Comparison of ENCODE assay signal across 21 cellular contexts in the genomic region with DNA sequence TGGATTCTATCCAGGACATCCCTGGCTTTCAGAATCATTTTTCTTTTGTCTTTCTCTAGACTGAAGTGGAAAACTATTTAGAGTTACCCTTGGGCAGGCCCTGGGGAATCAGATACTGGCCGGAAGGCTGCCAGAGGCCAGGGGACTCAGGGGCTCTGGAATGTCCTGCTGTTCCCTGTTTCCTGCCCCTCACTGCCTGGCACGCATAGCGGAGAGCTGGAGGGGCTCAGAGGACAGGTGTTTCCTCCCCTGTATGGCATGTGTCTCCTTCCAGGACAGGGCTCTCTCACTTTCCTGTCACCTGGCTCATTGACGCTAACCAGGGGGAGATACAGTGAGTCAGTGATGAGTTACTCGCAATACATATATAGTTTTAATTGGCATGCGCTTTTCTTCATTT. TPM values are rescaled to one million over a fixed set of nuclear protein-coding genes. Genes with fewer than 3 reads are reported as not detected.
DNase-seq lines count a peak whose midpoint lies in the region; ATAC-seq, FAIRE-seq and TF ChIP-seq lines count a peak whose summit lies in the region.
"Had no signal": no experiment of that assay in that cellular context is flagged by ENCODE, and none has a peak within 500 bp of the region (broad histone marks: within the 10 kb centered on the region; RNA-seq: fewer than 3 reads in every experiment).

No MANE protein-coding gene starts in this region.

- H3K4me1 ChIP-seq in liver (ENCODE audit: control insufficient read depth in 4 of 4, insufficient read depth in 4 of 4, low read length in 3 of 4) = no peaks in the 10 kb centered on the region
- no peaks in the 10 kb centered on the region for H3K4me1 ChIP-seq in HepG2 (ENCODE audit: insufficient read depth, low read length)
- peaks cover 28% of the 10 kb centered on the region for H3K4me1 ChIP-seq in left ventricle myocardium inferior
- no peaks in the 10 kb centered on the region for H3K4me1 ChIP-seq in breast epithelium
- no peaks in the 10 kb centered on the region for H3K4me1 ChIP-seq in CD8-positive, alpha-beta T cell (ENCODE audit: insufficient read depth, low read length)

- FAIRE-seq in HepG2 (lab: Jason Lieb, UNC) = no peak
- FAIRE-seq: A204.1 had no signal

- POLR2A ChIA-PET in HepG2 (lab: Yijun Ruan, JAX) = no interaction called here
- POLR2A ChIA-PET in CD8-positive, alpha-beta T cell (lab: Charles Lee) = no interaction called here

- H3K9me3 ChIP-seq in liver (ENCODE audit: control insufficient read depth in 4 of 4, low read length in 3 of 4) = no peaks in the 10 kb centered on the region
- no peaks in the 10 kb centered on the region for H3K9me3 ChIP-seq in HepG2 (ENCODE audit: low read length)
- H3K9me3 ChIP-seq in left ventricle myocardium inferior (replicated peaks) = no peaks in the 10 kb centered on the region
- H3K9me3 ChIP-seq in breast epithelium = no peaks in the 10 kb centered on the region
- no peaks in the 10 kb centered on the region for H3K9me3 ChIP-seq in CD8-positive, alpha-beta T cell (ENCODE audit: low read length)

- H3K27ac Mint-ChIP-seq in CD8-positive, alpha-beta T cell = no peak overlapping the region
- H3K27ac Mint-ChIP-seq: activated CD4-positive, alpha-beta T cell treated with anti-CD3 and anti-CD28 coated beads, Interleukin-2, amount 10 ng/mL, durations not matched to agents 7 days and 5 days; GM23338; stimulated activated naive CD8-positive, alpha-beta T cell treated with anti-CD3 and anti-CD28 coated beads, Interleukin-15, Interleukin-2, amounts not matched to agents 100 ng/mL and 50 ng/mL, for 24 hours; type B pancreatic cell had no signal

- H3K4me3 ChIP-seq in liver (ENCODE audit: low read depth in 1 of 3, low read length in 3 of 3) (no peak overlapping the region), HepG2 (replicated peaks in 1 of 3; ENCODE audit: insufficient read depth in 1 of 3, low read depth in 2 of 3, low read length in 3 of 3) (no peak overlapping the region), left ventricle myocardium inferior (no peak overlapping the region), breast epithelium (no peak overlapping the region)
- no peak overlapping the region for H3K4me3 ChIP-seq in CD8-positive, alpha-beta T cell (ENCODE audit: low read depth, low read length)
- H3K4me3 ChIP-seq: GM23338 had no signal

- H3K79me2 ChIP-seq in HepG2 (ENCODE audit: insufficient read depth, low read length) = no peaks in the 10 kb centered on the region

- H4K20me1 ChIP-seq in HepG2 (ENCODE audit: insufficient read depth, low read length) = no peaks in the 10 kb centered on the region

- ATAC-seq in HepG2 (no peak), GM18907 (IDR thresholded peaks at IDR 0.05; ENCODE audit: unreplicated experiment) (no peak)
- ATAC-seq in CD8-positive, alpha-beta T cell = no peak
- ATAC-seq: GM23338 had no signal

- H3K27me3 ChIP-seq in liver (ENCODE audit: control insufficient read depth in 4 of 4, insufficient read depth in 4 of 4, low read length in 3 of 4) (no peaks in the 10 kb centered on the region), HepG2 (ENCODE audit: control insufficient read depth in 1 of 2, insufficient read depth in 2 of 2, low read length in 2 of 2) (peaks cover 2 to 3% of the 10 kb centered on the region in 2 experiments; a peak in 2 of 5 replicates), left ventricle myocardium inferior (ENCODE audit: low read depth) (no peaks in the 10 kb centered on the region), breast epithelium (no peaks in the 10 kb centered on the region)
- no peaks in the 10 kb centered on the region for H3K27me3 ChIP-seq in CD8-positive, alpha-beta T cell (ENCODE audit: insufficient read depth, low read length)

- peaks cover 10% of the 10 kb centered on the region for H3K27me3 Mint-ChIP-seq in CD8-positive, alpha-beta T cell (ENCODE audit: low read depth)

- in situ Hi-C loops in HepG2 (cut with HindIII; ENCODE audit: extremely low pct_ligation_motif_present, low pct_unique_long_range_greater_than_20kb) = no loop called here

- TF ChIP-seq EP300 in HepG2 (IDR thresholded peaks at IDR 0.05; ENCODE audit: low read depth in 2 of 2, low read length in 2 of 2) = no peak
- no peak for TF ChIP-seq EP300 in HepG2 (CRISPR knock-in tag; IDR thresholded peaks at IDR 0.05; ENCODE audit: borderline replicate concordance)

- H3K9ac ChIP-seq in liver (ENCODE audit: low read depth in 1 of 2, low read length in 2 of 2) (no peak overlapping the region), HepG2 (ENCODE audit: insufficient read depth, low read depth, low read length) (no peak overlapping the region)

- BruUV-seq in HepG2 (replicated peaks; lab: Mats Ljungman, UMichigan) = no TSS peak

- H3K36me3 ChIP-seq in liver (ENCODE audit: control insufficient read depth in 4 of 4, insufficient read depth in 3 of 4, low read depth in 1 of 4, low read length in 3 of 4) (peaks cover 0 to 3% (median 2%) of the 10 kb centered on the region in 4 donors), HepG2 (replicated peaks in 1 of 2; ENCODE audit: control insufficient read depth in 1 of 2, insufficient read depth in 2 of 2, low read length in 2 of 2) (no peaks in the 10 kb centered on the region), left ventricle myocardium inferior (peaks cover 8% of the 10 kb centered on the region), breast epithelium (no peaks in the 10 kb centered on the region)
- H3K36me3 ChIP-seq in CD8-positive, alpha-beta T cell (ENCODE audit: insufficient read depth, low read length) = no peaks in the 10 kb centered on the region

- intact Hi-C loops in HepG2 (cut with micrococcal nuclease; ENCODE audit: unreplicated experiment) = no loop called here
- intact Hi-C loops in left ventricle myocardium inferior (cut with micrococcal nuclease) = no loop called here
- intact Hi-C loops in posterior vena cava (cut with DNase I) = no loop called here
- intact Hi-C loops in breast epithelium (cut with DNase I; ENCODE audit: low total_unique reads) = no loop called here
- intact Hi-C loops in CD8-positive, alpha-beta T cell (cut with DNase I, micrococcal nuclease) = no loop called here

- CTCF ChIA-PET in HepG2 (lab: Yijun Ruan, JAX; ENCODE audit: low intra/inter-chr PET ratio, low total read pairs) = no interaction called here
- CTCF ChIA-PET in CD8-positive, alpha-beta T cell (lab: Charles Lee) = no interaction called here

- TF ChIP-seq RAD21 in liver (IDR thresholded peaks at IDR 0.05) (no peak), HepG2 (CRISPR knock-in tag; IDR thresholded peaks at IDR 0.05) (no peak)

- H3K27ac ChIP-seq in liver (ENCODE audit: low read depth in 1 of 2, low read length in 2 of 2) (no peak overlapping the region), HepG2 (ENCODE audit: extremely low read length, insufficient read depth, low read length) (no peak overlapping the region), left ventricle myocardium inferior (replicated peaks) (peak overlapping the region; percentile 69), breast epithelium (peak overlapping the region in 1 of 2 donors; percentile 5)
- H3K27ac ChIP-seq in CD8-positive, alpha-beta T cell (ENCODE audit: low read depth, low read length) = no peak overlapping the region

- no peaks in the 10 kb centered on the region for H3K36me3 Mint-ChIP-seq in CD8-positive, alpha-beta T cell
- H3K36me3 Mint-ChIP-seq: type B pancreatic cell had no signal

- 86% methylated on average over 6 of the region's 6 CpGs for WGBS in liver
- WGBS in HepG2 (ENCODE audit: low lambda C conversion rate) = 88% methylated on average over 6 of the region's 6 CpGs

- TF ChIP-seq POLR2A in HepG2 (IDR thresholded peaks at IDR 0.05; ENCODE audit: insufficient read depth in 1 of 2, low read depth in 2 of 2, low read length in 2 of 2) (no peak), breast epithelium (IDR thresholded peaks at IDR 0.05) (no peak)

- no peaks in the 10 kb centered on the region for H3K9me3 Mint-ChIP-seq in CD8-positive, alpha-beta T cell
- H3K9me3 Mint-ChIP-seq: activated CD4-positive, alpha-beta T cell treated with anti-CD3 and anti-CD28 coated beads, Interleukin-2, amount 10 ng/mL, durations not matched to agents 7 days and 5 days; GM23338; stimulated activated naive CD8-positive, alpha-beta T cell treated with anti-CD3 and anti-CD28 coated beads, Interleukin-15, Interleukin-2, amounts not matched to agents 100 ng/mL and 50 ng/mL, for 24 hours; type B pancreatic cell had no signal

- no peak overlapping the region for H2AFZ ChIP-seq in HepG2 (ENCODE audit: low read length)
- H2AFZ ChIP-seq: GM23338 had no signal

- H3K4me2 ChIP-seq in HepG2 (ENCODE audit: low read depth, low read length) = no peak overlapping the region
- H3K4me2 ChIP-seq: GM23338 had no signal

- no peaks in the 10 kb centered on the region for H3K4me1 Mint-ChIP-seq in CD8-positive, alpha-beta T cell (ENCODE audit: low read depth)
- H3K4me1 Mint-ChIP-seq: activated CD4-positive, alpha-beta T cell treated with anti-CD3 and anti-CD28 coated beads, Interleukin-2, amount 10 ng/mL, durations not matched to agents 7 days and 5 days had no signal

- DNase-seq in HepG2 (ENCODE audit: low spot score) (no peak), left ventricle myocardium inferior (no peak), posterior vena cava (ENCODE audit: low spot score) (peak; percentile 66), breast epithelium (ENCODE audit: low spot score in 2 of 2) (no peak), kidney glomerular epithelial cell (lab: John Stamatoyannopoulos, UW) (no peak)
- no peak for DNase-seq in CD8-positive, alpha-beta T cell
- DNase-seq: activated CD4-positive, alpha-beta T cell treated with anti-CD3 and anti-CD28 coated beads, Interleukin-2, amount 10 ng/mL, durations not matched to agents 7 days and 5 days; activated CD8-positive, alpha-beta memory T cell treated with anti-CD3 and anti-CD28 coated beads, Interleukin-2, amount 50 U/mL, for 4 hours; central memory CD4-positive, alpha-beta T cell; effector memory CD4-positive, alpha-beta T cell; Karpas-422; NCI-H1105 treated with DMSO at 0.1 percent for 48 hours; NCI-H526 treated with DMSO at 0.1 percent for 48 hours; SIG-M5; stimulated activated CD4-positive, alpha-beta T cell treated with anti-CD3 and anti-CD28 coated beads, Interleukin-1b, Interleukin-23, amount 100 ng/mL, for 48 hours had no signal

- H3K4me3 Mint-ChIP-seq in CD8-positive, alpha-beta T cell = no peak overlapping the region
- H3K4me3 Mint-ChIP-seq: activated CD4-positive, alpha-beta T cell treated with anti-CD3 and anti-CD28 coated beads, Interleukin-2, amount 10 ng/mL, durations not matched to agents 7 days and 5 days; GM23338; stimulated activated naive CD8-positive, alpha-beta T cell treated with anti-CD3 and anti-CD28 coated beads, Interleukin-15, Interleukin-2, amounts not matched to agents 100 ng/mL and 50 ng/mL, for 24 hours; type B pancreatic cell had no signal

- TF ChIP-seq CTCF in liver (IDR thresholded peaks at IDR 0.05; ENCODE audit: low read depth, low read length, missing input control) (no peak), HepG2 (CRISPR knock-in tag; IDR thresholded peaks at IDR 0.05) (no peak), left ventricle myocardium inferior (IDR thresholded peaks at IDR 0.05; ENCODE audit: borderline replicate concordance) (no peak), breast epithelium (IDR thresholded peaks at IDR 0.05) (no peak)
- no peak for TF ChIP-seq CTCF in CD8-positive, alpha-beta T cell (IDR thresholded peaks at IDR 0.05)

RNA-seq across cellular contexts. Expression of gene DYSF, which starts 38.8 kb away (rescaled TPM):
- 10 to 100 TPM; 15.1 to 20.8 TPM for total RNA-seq in liver
- polyA plus RNA-seq in liver = 10 to 100 TPM in 1 of 2 donors, 1 to 10 TPM in 1; 8.5 to 12.0 TPM
- total RNA-seq in HepG2 (2016; rRNA removed; fragmentation: Illumina TruSeq; extraction: Trizol) = 0.15 and 0.17 TPM in 2 replicates
- 0.09 TPM in 1 of 2 replicates, not detected in the other for total RNA-seq in HepG2 (2016; cell fraction: cytosol; rRNA removed; fragmentation: Illumina TruSeq; extraction: Trizol; ENCODE audit: low read depth)
- total RNA-seq in HepG2 (2016; cell fraction: insoluble cytoplasmic fraction; rRNA removed; fragmentation: Illumina TruSeq; extraction: Trizol) = 0.21 and 0.22 TPM in 2 replicates
- total RNA-seq in HepG2 (2016; cell fraction: membrane; rRNA removed; fragmentation: Illumina TruSeq; extraction: Trizol) = 0.24 and 0.46 TPM in 2 replicates
- total RNA-seq in HepG2 (2016; cell fraction: nucleus; rRNA removed; fragmentation: Illumina TruSeq; extraction: Trizol) = 0.09 and 0.78 TPM in 2 replicates
- 2.4 and 4.5 TPM in 2 replicates for polyA plus RNA-seq in HepG2 (2011; rRNA removed)
- polyA plus RNA-seq in HepG2 (2011; cell fraction: cytosol; rRNA removed) = 1.8 and 2.1 TPM in 2 replicates
- polyA plus RNA-seq in HepG2 (2011; cell fraction: nucleus; rRNA removed) = 4.5 and 8.3 TPM in 2 replicates
- polyA plus RNA-seq in HepG2 (2012) = 6.7 and 10.7 TPM in 2 replicates
- 0.02 and 0.16 TPM in 2 replicates for polyA plus RNA-seq in HepG2 (2016; cell fraction: cytosol; fragmentation: Illumina TruSeq; extraction: Trizol; ENCODE audit: low read depth)
- 0.29 and 0.50 TPM in 2 replicates for polyA plus RNA-seq in HepG2 (2016; cell fraction: insoluble cytoplasmic fraction; fragmentation: Illumina TruSeq; extraction: Trizol; ENCODE audit: low read depth)
- 0.08 and 0.21 TPM in 2 replicates for polyA plus RNA-seq in HepG2 (2016; cell fraction: membrane; fragmentation: Illumina TruSeq; extraction: Trizol; ENCODE audit: low read depth)
- polyA plus RNA-seq in HepG2 (2016; cell fraction: nucleus; fragmentation: Illumina TruSeq; extraction: Trizol; ENCODE audit: insufficient read depth, low read depth) = 0.85 and 1.3 TPM in 2 replicates
- 1.7 and 9.6 TPM in 2 replicates for polyA minus RNA-seq in HepG2 (2011; rRNA and poly(A)+ RNA removed; ENCODE audit: low replicate concordance)
- polyA minus RNA-seq in HepG2 (2011; cell fraction: cytosol; rRNA and poly(A)+ RNA removed) = 2.0 and 5.3 TPM in 2 replicates
- polyA minus RNA-seq in HepG2 (2011; cell fraction: nucleus; rRNA and poly(A)+ RNA removed) = 5.9 and 8.8 TPM in 2 replicates
- total RNA-seq in left ventricle myocardium inferior = 48.2 TPM
- 10 to 100 TPM; 42.1 to 46.8 TPM for total RNA-seq in posterior vena cava
- 10 to 100 TPM in 1 of 3 donors, 1 to 10 TPM in 2; 3.0 to 15.7 (median 4.8) TPM for total RNA-seq in breast epithelium
- 1 to 10 TPM; 4.6 to 6.2 TPM for total RNA-seq in CD8-positive, alpha-beta T cell
